Comparison of ENCODE assay signal across 10 cellular contexts in the genomic region with DNA sequence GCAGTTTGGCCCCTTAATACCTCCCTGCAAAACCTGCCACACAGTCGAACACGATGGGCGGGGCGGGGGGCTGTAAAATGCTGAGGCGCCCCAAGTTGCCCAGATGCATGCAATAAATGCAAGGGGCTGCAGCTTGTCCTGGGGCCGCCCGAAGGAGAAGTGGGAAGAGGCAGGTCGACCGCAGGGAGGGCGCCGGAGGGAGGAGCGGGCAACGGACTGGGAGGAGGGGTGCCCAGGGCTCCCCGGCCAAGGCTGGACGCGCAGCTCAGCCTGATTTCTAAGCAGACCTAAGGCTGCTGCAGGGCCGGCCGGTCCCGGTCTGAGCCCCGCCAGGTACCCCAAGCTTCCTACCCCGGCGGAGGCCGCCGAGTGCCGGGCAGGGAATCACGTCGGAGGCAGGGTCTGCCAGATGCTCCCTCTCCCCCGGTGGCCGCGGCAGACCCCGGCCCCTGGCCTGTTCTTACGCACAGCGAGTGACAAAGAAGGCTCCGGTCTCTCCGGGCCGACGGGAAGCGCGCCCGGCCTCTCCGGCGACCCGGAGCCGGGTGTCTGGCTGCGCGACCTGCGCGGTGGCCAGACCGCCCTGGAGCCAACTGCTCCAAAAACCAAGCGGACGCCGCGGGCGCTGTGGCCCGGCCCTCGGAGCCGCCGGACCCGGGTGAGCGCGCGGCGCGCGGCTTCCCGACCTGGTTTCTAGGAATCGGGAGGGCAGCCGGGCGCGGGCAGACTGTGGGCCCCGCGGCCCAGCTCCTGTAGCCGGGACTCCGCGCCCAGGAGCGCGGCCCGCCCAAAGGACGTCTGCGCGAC. TPM values are rescaled to one million over a fixed set of nuclear protein-coding genes. Genes with fewer than 3 reads are reported as not detected.
DNase-seq lines count a peak whose midpoint lies in the region; ATAC-seq lines count a peak whose summit lies in the region.
"Had no signal": no experiment of that assay in that cellular context is flagged by ENCODE, and none has a peak within 500 bp of the region (broad histone marks: within the 10 kb centered on the region; RNA-seq: fewer than 3 reads in every experiment).

No MANE protein-coding gene starts in this region.

- peak overlapping the region; percentile 40 for H3K4me3 ChIP-seq in iPS-18a (ENCODE audit: low read length)

- no peaks in the 10 kb centered on the region for H3K9me3 ChIP-seq in iPS-18a (ENCODE audit: control insufficient read depth, low read depth, low read length)
- H3K9me3 ChIP-seq: left lung had no signal

- no peaks in the 10 kb centered on the region for H3K36me3 ChIP-seq in iPS-18a (ENCODE audit: control insufficient read depth, low read depth, low read length)
- H3K36me3 ChIP-seq: left lung had no signal

- H3K27me3 ChIP-seq in iPS-18a (ENCODE audit: control insufficient read depth, insufficient read depth, low read length) = peaks cover 98% of the 10 kb centered on the region

- H3K9ac ChIP-seq in iPS-18a (ENCODE audit: low read length) = no peak overlapping the region

- no peak overlapping the region for H3K27ac ChIP-seq in iPS-18a (ENCODE audit: low read length)
- H3K27ac ChIP-seq: left lung had no signal

- peak overlapping the region; percentile 85 for H3K27ac Mint-ChIP-seq in T-helper 2 cell treated with Interferon-gamma antibody and Interleukin-4, amounts not matched to agents 5 μg/mL and 100 μg/mL, for 36 hours
- peak overlapping the region; percentile 80 for H3K27ac Mint-ChIP-seq in activated T-helper 1 cell treated with anti-CD3 and anti-CD28 coated beads, Interleukin-12 subunit alpha, Interleukin-12 subunit beta, Interleukin-2, Interleukin-4 antibody, amounts not matched to agents 30 ng/mL and 10 ng/mL and 1 ng/mL, durations not matched to agents 14 hours and 24 hours and 36 hours
- H3K27ac Mint-ChIP-seq in stimulated activated memory B cell treated with anti-CD40 and anti-IgM and Interleukin-4, amounts not matched to agents 10 μg/mL and 1 μg/mL and 100 μg/mL, for 72 hours = no peak overlapping the region

- H3K27me3 Mint-ChIP-seq in T-helper 2 cell treated with Interferon-gamma antibody and Interleukin-4, amounts not matched to agents 5 μg/mL and 100 μg/mL, for 36 hours (ENCODE audit: low read depth) = peaks cover 71% of the 10 kb centered on the region
- peaks cover 49% of the 10 kb centered on the region for H3K27me3 Mint-ChIP-seq in activated T-helper 1 cell treated with anti-CD3 and anti-CD28 coated beads, Interleukin-12 subunit alpha, Interleukin-12 subunit beta, Interleukin-2, Interleukin-4 antibody, amounts not matched to agents 30 ng/mL and 10 ng/mL and 1 ng/mL, durations not matched to agents 14 hours and 24 hours and 36 hours (ENCODE audit: insufficient read depth)
- H3K27me3 Mint-ChIP-seq in stimulated activated memory B cell treated with anti-CD40 and anti-IgM and Interleukin-4, amounts not matched to agents 10 μg/mL and 1 μg/mL and 100 μg/mL, for 72 hours = peaks cover 74% of the 10 kb centered on the region

- H3K36me3 Mint-ChIP-seq in T-helper 2 cell treated with Interferon-gamma antibody and Interleukin-4, amounts not matched to agents 5 μg/mL and 100 μg/mL, for 36 hours (ENCODE audit: low read depth) = peaks cover 3% of the 10 kb centered on the region
- peaks cover 2% of the 10 kb centered on the region for H3K36me3 Mint-ChIP-seq in activated T-helper 1 cell treated with anti-CD3 and anti-CD28 coated beads, Interleukin-12 subunit alpha, Interleukin-12 subunit beta, Interleukin-2, Interleukin-4 antibody, amounts not matched to agents 30 ng/mL and 10 ng/mL and 1 ng/mL, durations not matched to agents 14 hours and 24 hours and 36 hours (ENCODE audit: low read depth)
- no peaks in the 10 kb centered on the region for H3K36me3 Mint-ChIP-seq in stimulated activated memory B cell treated with anti-CD40 and anti-IgM and Interleukin-4, amounts not matched to agents 10 μg/mL and 1 μg/mL and 100 μg/mL, for 72 hours

- peaks cover 26% of the 10 kb centered on the region for H3K4me1 ChIP-seq in iPS-18a (ENCODE audit: control insufficient read depth, low read depth, low read length)

- intact Hi-C loops in activated T-helper 1 cell treated with anti-CD3 and anti-CD28 coated beads, Interleukin-12 subunit alpha, Interleukin-12 subunit beta, Interleukin-2, Interleukin-4 antibody, amounts not matched to agents 30 ng/mL and 10 ng/mL and 1 ng/mL, durations not matched to agents 14 hours and 24 hours and 36 hours (cut with micrococcal nuclease) = no loop called here

- no peak for DNase-seq in T-helper 2 cell treated with Interferon-gamma antibody and Interleukin-4, amounts not matched to agents 5 μg/mL and 100 μg/mL, for 36 hours (ENCODE audit: low spot score)
- no peak for DNase-seq in T-helper 2 cell
- DNase-seq in activated T-helper 1 cell treated with anti-CD3 and anti-CD28 coated beads, Interleukin-12 subunit alpha, Interleukin-12 subunit beta, Interleukin-2, Interleukin-4 antibody, amounts not matched to agents 30 ng/mL and 10 ng/mL and 1 ng/mL, durations not matched to agents 14 hours and 24 hours and 36 hours (ENCODE audit: low spot score) = no peak
- no peak for DNase-seq in glomerular visceral epithelial cell (ENCODE audit: extremely low spot score)
- no peak for DNase-seq in NAMALWA (ENCODE audit: low spot score)
- no peak for DNase-seq in stimulated activated CD8-positive, alpha-beta memory T cell treated with anti-CD3 and anti-CD28 coated beads, Interleukin-4, amount 100 ng/mL, for 48 hours
- DNase-seq: C1 segment of cervical spinal cord had no signal

- no peaks in the 10 kb centered on the region for H3K9me3 Mint-ChIP-seq in T-helper 2 cell treated with Interferon-gamma antibody and Interleukin-4, amounts not matched to agents 5 μg/mL and 100 μg/mL, for 36 hours
- H3K9me3 Mint-ChIP-seq in activated T-helper 1 cell treated with anti-CD3 and anti-CD28 coated beads, Interleukin-12 subunit alpha, Interleukin-12 subunit beta, Interleukin-2, Interleukin-4 antibody, amounts not matched to agents 30 ng/mL and 10 ng/mL and 1 ng/mL, durations not matched to agents 14 hours and 24 hours and 36 hours = no peaks in the 10 kb centered on the region
- H3K9me3 Mint-ChIP-seq in stimulated activated memory B cell treated with anti-CD40 and anti-IgM and Interleukin-4, amounts not matched to agents 10 μg/mL and 1 μg/mL and 100 μg/mL, for 72 hours = no peaks in the 10 kb centered on the region

- no peak overlapping the region for H3K4me3 Mint-ChIP-seq in T-helper 2 cell treated with Interferon-gamma antibody and Interleukin-4, amounts not matched to agents 5 μg/mL and 100 μg/mL, for 36 hours
- no peak overlapping the region for H3K4me3 Mint-ChIP-seq in activated T-helper 1 cell treated with anti-CD3 and anti-CD28 coated beads, Interleukin-12 subunit alpha, Interleukin-12 subunit beta, Interleukin-2, Interleukin-4 antibody, amounts not matched to agents 30 ng/mL and 10 ng/mL and 1 ng/mL, durations not matched to agents 14 hours and 24 hours and 36 hours
- H3K4me3 Mint-ChIP-seq in stimulated activated memory B cell treated with anti-CD40 and anti-IgM and Interleukin-4, amounts not matched to agents 10 μg/mL and 1 μg/mL and 100 μg/mL, for 72 hours = peak overlapping the region; percentile 23

- H3K4me1 Mint-ChIP-seq in T-helper 2 cell treated with Interferon-gamma antibody and Interleukin-4, amounts not matched to agents 5 μg/mL and 100 μg/mL, for 36 hours (ENCODE audit: low read depth) = peaks cover 8% of the 10 kb centered on the region
- H3K4me1 Mint-ChIP-seq in activated T-helper 1 cell treated with anti-CD3 and anti-CD28 coated beads, Interleukin-12 subunit alpha, Interleukin-12 subunit beta, Interleukin-2, Interleukin-4 antibody, amounts not matched to agents 30 ng/mL and 10 ng/mL and 1 ng/mL, durations not matched to agents 14 hours and 24 hours and 36 hours (ENCODE audit: low read depth) = peaks cover 22% of the 10 kb centered on the region
- peaks cover 6% of the 10 kb centered on the region for H3K4me1 Mint-ChIP-seq in stimulated activated memory B cell treated with anti-CD40 and anti-IgM and Interleukin-4, amounts not matched to agents 10 μg/mL and 1 μg/mL and 100 μg/mL, for 72 hours

- ATAC-seq in stimulated activated memory B cell treated with anti-CD40 and anti-IgM and Interleukin-4, amounts not matched to agents 10 μg/mL and 1 μg/mL and 100 μg/mL, for 72 hours = no peak

RNA-seq across cellular contexts. Expression of gene EBF3, which starts 0.7 kb away (rescaled TPM):
- not detected in 2 replicates for total RNA-seq in activated T-helper 1 cell treated with anti-CD3 and anti-CD28 coated beads, Interleukin-12 subunit alpha, Interleukin-12 subunit beta, Interleukin-2, Interleukin-4 antibody, amounts not matched to agents 30 ng/mL and 10 ng/mL and 1 ng/mL, durations not matched to agents 14 hours and 24 hours and 36 hours
